Comparison of ENCODE assay signal across 10 cellular contexts in the genomic region with DNA sequence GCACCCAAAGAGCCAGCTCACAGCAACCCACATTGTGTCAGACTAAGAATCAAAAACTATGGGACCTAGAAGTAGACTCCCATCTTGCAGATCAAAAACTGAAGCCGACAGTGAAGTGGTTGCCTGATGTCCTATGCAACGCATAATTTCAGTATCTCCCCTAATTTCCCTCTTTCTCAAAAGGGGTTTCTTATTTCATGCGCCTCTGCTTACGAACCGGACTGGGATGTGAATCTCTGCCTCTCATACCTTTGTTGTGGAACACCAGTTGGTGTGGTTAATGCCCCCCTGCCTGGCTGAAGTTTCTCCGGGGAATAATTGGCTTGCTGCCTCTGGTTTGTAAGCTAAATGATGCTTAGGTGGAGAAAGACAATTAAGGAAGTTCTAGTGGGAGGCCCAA. TPM values are rescaled to one million over a fixed set of nuclear protein-coding genes. Genes with fewer than 3 reads are reported as not detected.
A peak's percentile ranks its signal among the peaks of the same experiment; 100 is the strongest.
DNase-seq lines count a peak whose midpoint lies in the region; ATAC-seq and TF ChIP-seq lines count a peak whose summit lies in the region.
"Had no signal": no experiment of that assay in that cellular context is flagged by ENCODE, and none has a peak within 500 bp of the region (broad histone marks: within the 10 kb centered on the region; RNA-seq: fewer than 3 reads in every experiment).

No MANE protein-coding gene starts in this region.

- H3K27ac Mint-ChIP-seq in glutamatergic neuron (ENCODE audit: unreplicated experiment), result no peak overlapping the region

- H3K9me3 Mint-ChIP-seq in glutamatergic neuron (ENCODE audit: unreplicated experiment), result peaks cover 16% of the 10 kb centered on the region

- no peak for ATAC-seq in HG02981 (IDR thresholded peaks at IDR 0.05; ENCODE audit: unreplicated experiment)

- H3K27me3 ChIP-seq in SJCRH30 (no peaks in the 10 kb centered on the region), skeletal muscle satellite cell (ENCODE audit: control insufficient read depth, insufficient read depth, low read length) (peaks cover 2% of the 10 kb centered on the region)

- peaks cover under 1% of the 10 kb centered on the region for H3K36me3 Mint-ChIP-seq in glutamatergic neuron (ENCODE audit: unreplicated experiment)

- no peaks in the 10 kb centered on the region for H3K36me3 ChIP-seq in SJCRH30
- no peaks in the 10 kb centered on the region for H3K36me3 ChIP-seq in skeletal muscle satellite cell (ENCODE audit: insufficient read depth, low read length)

- peak overlapping the region; percentile 84 for H3K4me3 Mint-ChIP-seq in glutamatergic neuron (ENCODE audit: unreplicated experiment)

- TF ChIP-seq CTCF in glutamatergic neuron (IDR thresholded peaks at IDR 0.05; ENCODE audit: partially characterized antibody, unreplicated experiment), result no peak

- no peak overlapping the region for H3K27ac ChIP-seq in SJCRH30
- H3K27ac ChIP-seq: epithelial cell of prostate had no signal

- H3K27me3 Mint-ChIP-seq in glutamatergic neuron (ENCODE audit: unreplicated experiment), result peaks cover 15% of the 10 kb centered on the region

- H3K4me1 Mint-ChIP-seq in glutamatergic neuron (ENCODE audit: low read depth, unreplicated experiment), result peaks cover 18% of the 10 kb centered on the region

- H3K4me1 ChIP-seq in SJCRH30, result peaks cover 20% of the 10 kb centered on the region
- peaks cover 12% of the 10 kb centered on the region for H3K4me1 ChIP-seq in skeletal muscle satellite cell (ENCODE audit: control insufficient read depth, insufficient read depth, low read length)

- DNase-seq in DMS 273 (lab: John Stamatoyannopoulos, UW; ENCODE audit: unreplicated experiment) (peak; percentile 43), DMS 273 treated with DMSO at 0.1 percent for 48 hours (lab: John Stamatoyannopoulos, UW) (no peak), SJCRH30 (peak in 1 of 2 experiments; percentile 47), glutamatergic neuron (no peak), NCI-H146 treated with DMSO at 0.1 percent for 48 hours (lab: John Stamatoyannopoulos, UW; ENCODE audit: unreplicated experiment) (no peak)
- DNase-seq in effector CD4-positive, alpha-beta T cell, result no peak
- DNase-seq: NCI-H2029 treated with DMSO at 0.1 percent for 48 hours had no signal

- peak overlapping the region; percentile 59 for H3K9ac ChIP-seq in skeletal muscle satellite cell (ENCODE audit: low read depth, low read length)

- H3K4me3 ChIP-seq in SJCRH30 (peak overlapping the region; percentile 57), skeletal muscle satellite cell (ENCODE audit: low read length) (peak overlapping the region; percentile 72)

- H3K4me2 ChIP-seq in skeletal muscle satellite cell (ENCODE audit: low read length), result peak overlapping the region; percentile 79

- H3K9me3 ChIP-seq in SJCRH30 (replicated peaks) (peaks cover 4% of the 10 kb centered on the region; the same call in 1 of the 2 replicates), skeletal muscle satellite cell (replicated peaks; ENCODE audit: low read length) (no peaks in the 10 kb centered on the region)

RNA-seq across cellular contexts. Expression of a gene that starts 0.5 kb away (rescaled TPM):
- total RNA-seq in SJCRH30 (2014; rRNA removed; shearing (Covaris generic)), result 8.3 and 10.9 TPM in 2 replicates
- 8.6 TPM for total RNA-seq in glutamatergic neuron (ENCODE audit: unreplicated experiment)
- total RNA-seq in skeletal muscle satellite cell (2012; rRNA removed), result 0.25 and 0.66 TPM in 2 replicates
